Comparison of ENCODE assay signal across 8 cellular contexts in genomic region chr19:18383622-18384021, GRCh38. TPM values are rescaled to one million over a fixed set of nuclear protein-coding genes. Genes with fewer than 3 reads are reported as not detected.
DNase-seq lines count a peak whose midpoint lies in the region; ATAC-seq and TF ChIP-seq lines count a peak whose summit lies in the region.
"Not testable (repeated sequence)": the region's sequence is repeated elsewhere in the genome, so short reads cannot be mapped to it uniquely, and the experiment has no call there.
"Had no signal": no experiment of that assay in that cellular context is flagged by ENCODE, and none has a peak within 500 bp of the region (broad histone marks: within the 10 kb centered on the region; RNA-seq: fewer than 3 reads in every experiment).

No MANE protein-coding gene starts in this region.

- BruUV-seq in Panc1 (replicated peaks; lab: Mats Ljungman, UMichigan) = not testable (repeated sequence)

- intact Hi-C loops in Panc1 (cut with micrococcal nuclease; ENCODE audit: unreplicated experiment); right lobe of liver (cut with DNase I): not testable (repeated sequence)

- H3K4me1 ChIP-seq in Panc1 (ENCODE audit: control insufficient read depth, insufficient read depth, low read length) = peaks cover 32% of the 10 kb centered on the region
- H3K4me1 ChIP-seq in right lobe of liver = peaks cover 0 to 60% (median 20%) of the 10 kb centered on the region in 4 donors

- H3K9me3 ChIP-seq in Panc1 (ENCODE audit: control insufficient read depth, insufficient read depth, low read depth, low read length); right lobe of liver: not testable (repeated sequence)

- not testable (repeated sequence) for ATAC-seq in Panc1, right lobe of liver

- DNase-seq in Caki2 (ENCODE audit: low read depth) (peak; percentile 84), glomerular visceral epithelial cell (ENCODE audit: extremely low spot score) (peak; percentile 74)
- DNase-seq in Panc1 (ENCODE audit: low read depth, low spot score); right lobe of liver: not testable (repeated sequence)

- CTCF ChIA-PET in Panc1 (lab: Charles Lee) = not testable (repeated sequence)

- not testable (repeated sequence) for H3K36me3 ChIP-seq in Panc1 (ENCODE audit: control insufficient read depth, insufficient read depth, low read length); right lobe of liver

- TF ChIP-seq CTCF in 22Rv1 (IDR thresholded peaks at IDR 0.05); Panc1 (IDR thresholded peaks at IDR 0.05); right lobe of liver (IDR thresholded peaks at IDR 0.05): not testable (repeated sequence)

- 77% methylated on average over 9 of the region's 11 CpGs for WGBS in right lobe of liver (ENCODE audit: insufficient coverage, low coverage, low lambda C conversion rate, missing lambda C conversion rate)

- not testable (repeated sequence) for H3K27me3 ChIP-seq in Panc1 (ENCODE audit: control insufficient read depth, insufficient read depth, low read length); right lobe of liver

- H3K4me3 ChIP-seq in Panc1 (ENCODE audit: low read depth in 2 of 2, low read length in 2 of 2); right lobe of liver: not testable (repeated sequence)

- in situ Hi-C loops in Caki2 (cut with HindIII; ENCODE audit: low pct_unique_long_range_greater_than_20kb, low sequenced_read_pairs); Panc1 (cut with HindIII; ENCODE audit: low pct_unique_long_range_greater_than_20kb, low sequenced_read_pairs): not testable (repeated sequence)

- POLR2A ChIA-PET in Panc1 (lab: Charles Lee) = interaction anchor here (0.5 kb wide), 1 partner anchor 91 kb away, joined by 3 read pairs; no protein-coding TSS in a partner anchor

- TF ChIP-seq POLR2A in right lobe of liver (IDR thresholded peaks at IDR 0.05) = not testable (repeated sequence)

- H3K27ac ChIP-seq in 22Rv1 (0 out of 2 replicates have a peak overlapping the region, but pooled peaks have one; percentile 15), Panc1 (ENCODE audit: low read length) (peak overlapping the region; percentile 77; the same call in 1 of the 2 replicates), right lobe of liver (peak overlapping the region in 2 of 3 donors; percentile 22 to 84)

RNA-seq across cellular contexts. Expression of gene GDF15, which starts 2.3 kb away (rescaled TPM):
- total RNA-seq in Caki2 (2014; rRNA removed; shearing (Covaris generic); ENCODE audit: low replicate concordance) = 349 and 410 TPM in 2 replicates
- total RNA-seq in Panc1 (2021; ENCODE audit: unreplicated experiment) = 335 TPM
- 712 TPM for polyA plus RNA-seq in Panc1 (2012; ENCODE audit: insufficient read length)
- total RNA-seq in right lobe of liver = 100 to 1,000 TPM in 2 of 6 experiments, 10 to 100 TPM in 2, 1 to 10 TPM in 1, under 1 TPM in 1; 0.88 to 160 (median 57.5) TPM
- total RNA-seq: B cell had no signal
- polyA plus RNA-seq: CD4-positive, alpha-beta memory T cell had no signal

RNA-seq across cellular contexts. Expression of gene LRRC25, which starts 13.8 kb away (rescaled TPM):
- not detected in 2 replicates for total RNA-seq in Caki2 (2014; rRNA removed; shearing (Covaris generic); ENCODE audit: low replicate concordance)
- total RNA-seq in Panc1 (2021; ENCODE audit: unreplicated experiment) (0.15 TPM), right lobe of liver (10 to 100 TPM in 1 of 6 experiments, 1 to 10 TPM in 5; 1.9 to 12.6 (median 3.2) TPM)
- 0.15 TPM for polyA plus RNA-seq in Panc1 (2012; ENCODE audit: insufficient read length)
- total RNA-seq: HT-29 had no signal

RNA-seq across cellular contexts. Expression of gene SSBP4, which starts 35.6 kb away (rescaled TPM):
- total RNA-seq in Caki2 (2014; rRNA removed; shearing (Covaris generic); ENCODE audit: low replicate concordance) = 87.5 and 106 TPM in 2 replicates
- total RNA-seq in Panc1 (2021; ENCODE audit: unreplicated experiment) = 128 TPM
- 185 TPM for polyA plus RNA-seq in Panc1 (2012; ENCODE audit: insufficient read length)
- 10 to 100 TPM; 12.8 to 23.9 (median 15.9) TPM for total RNA-seq in right lobe of liver

RNA-seq across cellular contexts. Expression of gene PGPEP1, which starts 43.2 kb away (rescaled TPM):
- 15.4 and 17.8 TPM in 2 replicates for total RNA-seq in Caki2 (2014; rRNA removed; shearing (Covaris generic); ENCODE audit: low replicate concordance)
- total RNA-seq in Panc1 (2021; ENCODE audit: unreplicated experiment) = 36.3 TPM
- polyA plus RNA-seq in Panc1 (2012; ENCODE audit: insufficient read length) = 24.0 TPM
- 10 to 100 TPM; 33.0 to 55.5 (median 40.7) TPM for total RNA-seq in right lobe of liver

RNA-seq across cellular contexts. Expression of gene ISYNA1, which starts 54.3 kb away (rescaled TPM):
- 118 and 155 TPM in 2 replicates for total RNA-seq in Caki2 (2014; rRNA removed; shearing (Covaris generic); ENCODE audit: low replicate concordance)
- 351 TPM for total RNA-seq in Panc1 (2021; ENCODE audit: unreplicated experiment)
- 540 TPM for polyA plus RNA-seq in Panc1 (2012; ENCODE audit: insufficient read length)
- total RNA-seq in right lobe of liver = 1 to 10 TPM; 6.5 to 8.3 (median 7.8) TPM

Comparison
In these comparisons a context has a peak if more than half of its experiments do, and no peak if none do; other contexts are left out.
1. H3K27ac ChIP-seq: peak in every context shown above with its lines; median percentile 77 in Panc1; 53 in right lobe of liver; 15 in 22Rv1.